8 cellular contexts compared by ENCODE assay signal in genomic region chr1:110060034-110060661, GRCh38. TPM values are rescaled to one million over a fixed set of nuclear protein-coding genes. Genes with fewer than 3 reads are reported as not detected.
DNase-seq lines count a peak whose midpoint lies in the region; ATAC-seq and TF ChIP-seq lines count a peak whose summit lies in the region.

No MANE protein-coding gene starts in this region.

- ATAC-seq in body of pancreas (no peak), GM18502 (IDR thresholded peaks at IDR 0.05; ENCODE audit: poor library complexity, unreplicated experiment) (no peak)
- ATAC-seq in stimulated activated naive B cell treated with anti-CD40 and anti-IgM and Interleukin-4, amounts not matched to agents 10 μg/mL and 1 μg/mL and 100 μg/mL, for 72 hours (replicated peaks): peak; percentile 74

- H3K4me3 ChIP-seq in body of pancreas: no peak overlapping the region
- H3K4me3 ChIP-seq in mesendoderm (ENCODE audit: low read length): no peak overlapping the region

- no peak overlapping the region for H3K27ac Mint-ChIP-seq in stimulated activated naive B cell treated with anti-CD40 and anti-IgM and Interleukin-4, amounts not matched to agents 10 μg/mL and 1 μg/mL and 100 μg/mL, for 72 hours

- TF ChIP-seq CTCF in GM12872 (IDR thresholded peaks at IDR 0.05; ENCODE audit: insufficient read depth, low read depth, low read length) (peak; percentile 99), body of pancreas (IDR thresholded peaks at IDR 0.05) (peak in 5 of 7 experiments; percentile 27 to 44 (median 38))

- DNase-seq in HUDEP-2 (lab: John Stamatoyannopoulos, UW; ENCODE audit: unreplicated experiment in 76 of 76) (peak in 66 of 76 experiments; percentile 5 to 78 (median 52)), UCSD-AML1 (lab: John Stamatoyannopoulos, UW; ENCODE audit: unreplicated experiment) (peak; percentile 65), body of pancreas (peak in 2 of 4 donors; percentile 38 to 41), mesendoderm (peak; percentile 77), NCI-H2107 treated with DMSO at 0.1 percent for 48 hours (lab: John Stamatoyannopoulos, UW; ENCODE audit: unreplicated experiment) (no peak)
- no peak for DNase-seq in stimulated activated naive B cell treated with anti-CD40 and anti-IgM and Interleukin-4, amounts not matched to agents 10 μg/mL and 1 μg/mL and 100 μg/mL, for 72 hours

- no peaks in the 10 kb centered on the region for H3K79me1 ChIP-seq in mesendoderm (ENCODE audit: low read length)

- no peak overlapping the region for H3K4ac ChIP-seq in mesendoderm (ENCODE audit: low read depth, low read length)

- WGBS in body of pancreas, 2 donors: 87 to 88% methylated on average over 9 of the region's 9 CpGs
- no CpG with 5 or more reads among the region's 9 CpGs for WGBS in mesendoderm (ENCODE audit: extremely low coverage, insufficient coverage, low lambda C conversion rate)

- H3K4me1 ChIP-seq in body of pancreas: no peaks in the 10 kb centered on the region
- H3K4me1 ChIP-seq in mesendoderm (ENCODE audit: control insufficient read depth, low read depth, low read length): no peaks in the 10 kb centered on the region

- H2BK15ac ChIP-seq in mesendoderm (replicated peaks; ENCODE audit: low read depth): no peak overlapping the region

- no peak overlapping the region for H2BK120ac ChIP-seq in mesendoderm (ENCODE audit: low read depth, low read length)

- H3K9ac ChIP-seq in mesendoderm (ENCODE audit: low read length): no peak overlapping the region

- H2AK5ac ChIP-seq in mesendoderm (ENCODE audit: low read length): no peak overlapping the region

- TF ChIP-seq POLR2A in body of pancreas (IDR thresholded peaks at IDR 0.05): no peak

- no peaks in the 10 kb centered on the region for H3K27me3 ChIP-seq in body of pancreas
- H3K27me3 ChIP-seq in mesendoderm (ENCODE audit: insufficient read depth, low read length, poor library complexity): no peaks in the 10 kb centered on the region

- H4K5ac ChIP-seq in mesendoderm (ENCODE audit: low read length): no peak overlapping the region

- no peaks in the 10 kb centered on the region for H3K9me3 Mint-ChIP-seq in stimulated activated naive B cell treated with anti-CD40 and anti-IgM and Interleukin-4, amounts not matched to agents 10 μg/mL and 1 μg/mL and 100 μg/mL, for 72 hours

- H3K36me3 Mint-ChIP-seq in stimulated activated naive B cell treated with anti-CD40 and anti-IgM and Interleukin-4, amounts not matched to agents 10 μg/mL and 1 μg/mL and 100 μg/mL, for 72 hours: peaks cover 43 to 54% of the 10 kb centered on the region in 2 donors

- H3K27ac ChIP-seq in body of pancreas (no peak overlapping the region), mesendoderm (ENCODE audit: low read depth, low read length) (no peak overlapping the region)

- no peaks in the 10 kb centered on the region for H3K9me3 ChIP-seq in body of pancreas

- no peak overlapping the region for H2BK5ac ChIP-seq in mesendoderm (ENCODE audit: low read length)

- no peak overlapping the region for H3K23ac ChIP-seq in mesendoderm (ENCODE audit: low read length)

- intact Hi-C loops in body of pancreas (cut with DNase I): no loop called here

- H3K36me3 ChIP-seq in body of pancreas (replicated peaks in 1 of 2; ENCODE audit: insufficient read depth in 1 of 2, low read depth in 2 of 2) (peaks cover 3 to 11% of the 10 kb centered on the region in 2 donors), mesendoderm (ENCODE audit: control insufficient read depth, insufficient read depth, low read length) (peaks cover 14% of the 10 kb centered on the region)

- no peaks in the 10 kb centered on the region for H3K79me2 ChIP-seq in mesendoderm (ENCODE audit: control insufficient read depth, insufficient read depth, low read length)

- H4K8ac ChIP-seq in mesendoderm (ENCODE audit: low read depth, low read length): no peak overlapping the region

- H3K4me2 ChIP-seq in mesendoderm (ENCODE audit: low read length): no peak overlapping the region

- H3K27me3 Mint-ChIP-seq in stimulated activated naive B cell treated with anti-CD40 and anti-IgM and Interleukin-4, amounts not matched to agents 10 μg/mL and 1 μg/mL and 100 μg/mL, for 72 hours: peaks cover 0 to 13% of the 10 kb centered on the region in 2 donors

- H3K4me1 Mint-ChIP-seq in stimulated activated naive B cell treated with anti-CD40 and anti-IgM and Interleukin-4, amounts not matched to agents 10 μg/mL and 1 μg/mL and 100 μg/mL, for 72 hours: peaks cover 0 to 2% of the 10 kb centered on the region in 2 donors

- no peak overlapping the region for H3K4me3 Mint-ChIP-seq in stimulated activated naive B cell treated with anti-CD40 and anti-IgM and Interleukin-4, amounts not matched to agents 10 μg/mL and 1 μg/mL and 100 μg/mL, for 72 hours

- H3K56ac ChIP-seq in mesendoderm (ENCODE audit: low read length): no peak overlapping the region

- no peak overlapping the region for H3K18ac ChIP-seq in mesendoderm (ENCODE audit: low read length)

RNA-seq across cellular contexts. Expression of gene ALX3, which starts 10.3 kb away (rescaled TPM):
- not detected for total RNA-seq in body of pancreas
- polyA plus RNA-seq in mesendoderm (2013, experiment 1 of 2): 0.21 TPM
- 0.24 TPM for polyA plus RNA-seq in mesendoderm (2013, experiment 2 of 2)

RNA-seq across cellular contexts. Expression of gene STRIP1, which starts 25.7 kb away (rescaled TPM):
- total RNA-seq in body of pancreas: 10 to 100 TPM; 22.7 to 24.1 TPM
- 23.7 TPM for polyA plus RNA-seq in mesendoderm (2013, experiment 1 of 2)
- polyA plus RNA-seq in mesendoderm (2013, experiment 2 of 2): 23.4 TPM

RNA-seq across cellular contexts. Expression of gene UBL4B, which starts 52.1 kb away (rescaled TPM):
- not detected for total RNA-seq in body of pancreas
- 0.03 TPM for polyA plus RNA-seq in mesendoderm (2013, experiment 1 of 2)
- polyA plus RNA-seq in mesendoderm (2013, experiment 2 of 2): 0.04 TPM

Comparison
In these comparisons a context has a peak if more than half of its experiments do, and no peak if none do; other contexts are left out.
1. DNase-seq: peak in HUDEP-2 (66 of 76), UCSD-AML1 (single experiment) and mesendoderm (single experiment); none in stimulated activated naive B cell treated with anti-CD40 and anti-IgM and Interleukin-4, amounts not matched to agents 10 μg/mL and 1 μg/mL and 100 μg/mL, for 72 hours (single experiment) and NCI-H2107 treated with DMSO at 0.1 percent for 48 hours (single experiment).
2. ATAC-seq: peak in stimulated activated naive B cell treated with anti-CD40 and anti-IgM and Interleukin-4, amounts not matched to agents 10 μg/mL and 1 μg/mL and 100 μg/mL, for 72 hours (2 of 2); none in body of pancreas (single experiment) and GM18502 (single experiment).